8 cellular contexts compared by ENCODE assay signal in genomic region chr1:119675349-119676343, GRCh38. TPM values are rescaled to one million over a fixed set of nuclear protein-coding genes. Genes with fewer than 3 reads are reported as not detected.
DNase-seq lines count a peak whose midpoint lies in the region; ATAC-seq and TF ChIP-seq lines count a peak whose summit lies in the region.

No MANE protein-coding gene starts in this region.

- intact Hi-C loops in CD4-positive, alpha-beta T cell (cut with DNase I, micrococcal nuclease) = loop anchor here (5.0 kb wide), 3 partner anchors 63 to 398 kb away; no protein-coding TSS in a partner anchor
- intact Hi-C loops in heart left ventricle (cut with DNase I) (loop anchor here in 4 of 10 donors (1.0 to 5.0 kb wide), 5 partner anchors 61 to 128 kb away; no protein-coding TSS in a partner anchor), posterior vena cava (cut with DNase I) (no loop called here)

- peak overlapping the region; percentile 52 for H3K4me3 Mint-ChIP-seq in CD4-positive, alpha-beta T cell
- peak overlapping the region; percentile 57 for H3K4me3 Mint-ChIP-seq in activated naive CD8-positive, alpha-beta T cell treated with anti-CD3 and anti-CD28 coated beads, Interleukin-2, amount 10 ng/mL, durations not matched to agents 7 days and 5 days

- no peak for TF ChIP-seq POLR2A in heart left ventricle (IDR thresholded peaks at IDR 0.05)

- H3K4me1 ChIP-seq in heart left ventricle = peaks cover 0 to 21% (median 8%) of the 10 kb centered on the region in 12 donors

- peak; percentile 86 for TF ChIP-seq CTCF in CD4-positive, alpha-beta T cell (IDR thresholded peaks at IDR 0.05)
- peak; percentile 74 to 93 (median 86) for TF ChIP-seq CTCF in heart left ventricle (IDR thresholded peaks at IDR 0.05)

- peak overlapping the region in 11 of 12 donors; percentile 7 to 62 (median 45) for H3K4me3 ChIP-seq in heart left ventricle

- H3K27ac ChIP-seq in CD4-positive, alpha-beta T cell (ENCODE audit: low read depth, low read length) = no peak overlapping the region
- peak overlapping the region in 5 of 12 donors; percentile 6 to 70 (median 47) for H3K27ac ChIP-seq in heart left ventricle

- CTCF ChIA-PET in CD4-positive, alpha-beta T cell (lab: Charles Lee) = interaction anchor here (0.9 to 1.1 kb wide), 2 partner anchors 62 to 400 kb away, joined by 3 read pairs; no protein-coding TSS in a partner anchor

- peaks cover 6% of the 10 kb centered on the region for H3K4me1 Mint-ChIP-seq in CD4-positive, alpha-beta T cell (ENCODE audit: low read depth)
- H3K4me1 Mint-ChIP-seq in activated naive CD8-positive, alpha-beta T cell treated with anti-CD3 and anti-CD28 coated beads, Interleukin-2, amount 10 ng/mL, durations not matched to agents 7 days and 5 days = peaks cover 5% of the 10 kb centered on the region

- H3K27me3 Mint-ChIP-seq in CD4-positive, alpha-beta T cell = peaks cover 28% of the 10 kb centered on the region
- peaks cover 30% of the 10 kb centered on the region for H3K27me3 Mint-ChIP-seq in activated naive CD8-positive, alpha-beta T cell treated with anti-CD3 and anti-CD28 coated beads, Interleukin-2, amount 10 ng/mL, durations not matched to agents 7 days and 5 days

- no peaks in the 10 kb centered on the region for H3K9me3 Mint-ChIP-seq in CD4-positive, alpha-beta T cell
- H3K9me3 Mint-ChIP-seq in activated naive CD8-positive, alpha-beta T cell treated with anti-CD3 and anti-CD28 coated beads, Interleukin-2, amount 10 ng/mL, durations not matched to agents 7 days and 5 days = no peaks in the 10 kb centered on the region

- WGBS in heart left ventricle, 4 donors = 19 to 23% (median 20%) methylated on average over 16 of the region's 16 CpGs

- no peaks in the 10 kb centered on the region for H3K36me3 ChIP-seq in heart left ventricle

- POLR2A ChIA-PET in CD4-positive, alpha-beta T cell (lab: Charles Lee) = no interaction called here
- POLR2A ChIA-PET in activated naive CD8-positive, alpha-beta T cell treated with anti-CD3 and anti-CD28 coated beads, Interleukin-2, amount 10 ng/mL, durations not matched to agents 7 days and 5 days (lab: Charles Lee) = interaction anchor here (1.2 kb wide), 1 partner anchor 36 kb away, joined by 3 read pairs; the partner anchor contains the start of gene PHGDH

- no peak overlapping the region for H3K27ac Mint-ChIP-seq in CD4-positive, alpha-beta T cell
- no peak overlapping the region for H3K27ac Mint-ChIP-seq in activated naive CD8-positive, alpha-beta T cell treated with anti-CD3 and anti-CD28 coated beads, Interleukin-2, amount 10 ng/mL, durations not matched to agents 7 days and 5 days

- DNase-seq in CD4-positive, alpha-beta T cell = peak; percentile 6 to 51 (median 38)
- DNase-seq in NCI-H1092 (lab: John Stamatoyannopoulos, UW) (peak; percentile 78), SKM-1 treated with dmso at 0.1 percent for 144 hours (lab: John Stamatoyannopoulos, UW; ENCODE audit: unreplicated experiment) (peak; percentile 64), heart left ventricle (peak in 4 of 5 donors; percentile 74 to 83 (median 80)), posterior vena cava (ENCODE audit: low spot score) (peak; percentile 81), ureter (ENCODE audit: low spot score) (peak; percentile 89)
- peak; percentile 33 for DNase-seq in activated naive CD8-positive, alpha-beta T cell treated with anti-CD3 and anti-CD28 coated beads, Interleukin-2, amount 10 ng/mL, durations not matched to agents 7 days and 5 days

- ATAC-seq in CD4-positive, alpha-beta T cell (ENCODE audit: poor library complexity) = no peak
- peak; percentile 64 for ATAC-seq in GM21529 (IDR thresholded peaks at IDR 0.05; ENCODE audit: unreplicated experiment)
- ATAC-seq in activated naive CD8-positive, alpha-beta T cell treated with anti-CD3 and anti-CD28 coated beads, Interleukin-2, amount 10 ng/mL, durations not matched to agents 7 days and 5 days (ENCODE audit: low read depth) = peak; percentile 47
- peak; percentile 61 to 87 (median 80) for ATAC-seq in heart left ventricle

- H3K27me3 ChIP-seq in CD4-positive, alpha-beta T cell (ENCODE audit: control insufficient read depth, insufficient read depth, low read length) = peaks cover 15% of the 10 kb centered on the region
- H3K27me3 ChIP-seq in heart left ventricle = no peaks in the 10 kb centered on the region

- no peaks in the 10 kb centered on the region for H3K9me3 ChIP-seq in CD4-positive, alpha-beta T cell (ENCODE audit: control insufficient read depth, low read length)
- H3K9me3 ChIP-seq in heart left ventricle = no peaks in the 10 kb centered on the region

- no peaks in the 10 kb centered on the region for H3K36me3 Mint-ChIP-seq in CD4-positive, alpha-beta T cell (ENCODE audit: low read depth)
- H3K36me3 Mint-ChIP-seq in activated naive CD8-positive, alpha-beta T cell treated with anti-CD3 and anti-CD28 coated beads, Interleukin-2, amount 10 ng/mL, durations not matched to agents 7 days and 5 days = no peaks in the 10 kb centered on the region

RNA-seq across cellular contexts. Expression of gene ZNF697, which starts 27.6 kb away (rescaled TPM):
- under 1 TPM; 0.05 to 0.06 TPM for total RNA-seq in CD4-positive, alpha-beta T cell
- total RNA-seq in activated naive CD8-positive, alpha-beta T cell treated with anti-CD3 and anti-CD28 coated beads, Interleukin-2, amount 10 ng/mL, durations not matched to agents 7 days and 5 days = under 1 TPM; 0.22 to 0.31 TPM
- total RNA-seq in heart left ventricle = 10 to 100 TPM in 6 of 9 donors, 1 to 10 TPM in 3; 7.8 to 14.0 (median 10.9) TPM
- polyA plus RNA-seq in heart left ventricle = 1 to 10 TPM; 2.8 to 6.9 TPM
- 1 to 10 TPM; 5.0 to 5.9 TPM for total RNA-seq in posterior vena cava
- 4.6 TPM for total RNA-seq in ureter

RNA-seq across cellular contexts. Expression of gene PHGDH, which starts 36.1 kb away (rescaled TPM):
- 1 to 10 TPM; 6.0 to 7.5 TPM for total RNA-seq in CD4-positive, alpha-beta T cell
- 100 to 1,000 TPM; 147 to 156 TPM for total RNA-seq in activated naive CD8-positive, alpha-beta T cell treated with anti-CD3 and anti-CD28 coated beads, Interleukin-2, amount 10 ng/mL, durations not matched to agents 7 days and 5 days
- total RNA-seq in heart left ventricle = 10 to 100 TPM in 2 of 9 donors, 1 to 10 TPM in 7; 2.8 to 39.6 (median 5.2) TPM
- polyA plus RNA-seq in heart left ventricle = 10 to 100 TPM in 1 of 2 donors, 1 to 10 TPM in 1; 3.0 to 16.5 TPM
- 10 to 100 TPM; 27.8 to 86.4 TPM for total RNA-seq in posterior vena cava
- total RNA-seq in ureter = 195 TPM

Comparison
In these comparisons a context has a peak if more than half of its experiments do, and no peak if none do; other contexts are left out.
1. DNase-seq: peak in every context shown above with its lines; median percentile 89 in ureter; 81 in posterior vena cava; 80 in heart left ventricle; 78 in NCI-H1092; 64 in SKM-1 treated with dmso at 0.1 percent for 144 hours; 38 in CD4-positive, alpha-beta T cell; 33 in activated naive CD8-positive, alpha-beta T cell treated with anti-CD3 and anti-CD28 coated beads, Interleukin-2, amount 10 ng/mL, durations not matched to agents 7 days and 5 days.
2. intact Hi-C loops: an anchor here in CD4-positive, alpha-beta T cell (5.0 kb wide); none called in posterior vena cava.